Comparison of ENCODE assay signal across 9 cellular contexts in the genomic region with DNA sequence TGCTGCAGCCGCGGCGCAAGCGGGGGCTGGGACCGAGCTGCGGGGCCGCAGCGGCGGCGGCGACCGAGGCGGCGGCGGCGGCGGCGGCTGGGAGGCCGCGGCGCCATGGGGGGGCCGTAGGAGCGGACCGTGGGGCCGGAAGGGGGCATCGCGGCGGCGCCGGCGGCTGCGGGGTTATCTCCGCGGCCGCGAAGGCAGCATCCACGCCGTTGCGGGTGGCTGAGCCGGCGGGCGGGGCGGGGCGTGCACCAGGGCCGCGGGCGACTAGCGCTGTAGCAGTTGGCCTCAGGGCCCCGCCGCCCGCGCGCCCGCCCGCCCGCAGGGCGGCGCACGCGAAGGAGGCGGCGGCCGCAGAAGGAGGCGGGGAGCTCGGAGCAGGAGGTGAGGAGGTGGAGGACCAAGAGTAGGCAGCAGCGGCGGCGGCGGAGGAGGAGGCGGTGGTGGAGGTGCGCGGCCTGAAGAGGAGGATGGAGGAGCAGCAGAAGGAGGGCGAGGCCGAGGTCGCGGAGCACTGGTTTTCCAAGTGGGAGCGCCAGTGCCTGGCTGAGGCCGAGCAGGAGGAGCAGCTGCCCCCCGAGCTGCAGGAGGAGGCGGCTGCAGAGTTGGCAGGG.
A peak's percentile ranks its signal among the peaks of the same experiment; 100 is the strongest.
DNase-seq lines count a peak whose midpoint lies in the region; ATAC-seq and TF ChIP-seq lines count a peak whose summit lies in the region.
"Had no signal": no experiment of that assay in that cellular context is flagged by ENCODE, and none has a peak within 500 bp of the region (broad histone marks: within the 10 kb centered on the region; RNA-seq: fewer than 3 reads in every experiment).

No MANE protein-coding gene starts in this region.

- TF ChIP-seq CTCF in prostate gland (IDR thresholded peaks at IDR 0.05) = no peak

- peak overlapping the region; percentile 19 to 24 for H3K4me3 ChIP-seq in prostate gland
- H3K4me3 ChIP-seq: BLaER1 treated with 17β-estradiol and CSF1 and Interleukin-3, amounts not matched to agents 10 nM and 100 nM had no signal

- H3K27ac Mint-ChIP-seq in activated T-helper 2 cell treated with anti-CD3 and anti-CD28 coated beads, Interferon-gamma antibody, Interleukin-2, Interleukin-4, amounts not matched to agents 10 μg/mL and 5 μg/mL and 100 μg/mL, durations not matched to agents 14 hours and 24 hours and 36 hours = no peak overlapping the region

- no peaks in the 10 kb centered on the region for H3K36me3 ChIP-seq in prostate gland
- H3K36me3 ChIP-seq: BLaER1 treated with 17β-estradiol and CSF1 and Interleukin-3, amounts not matched to agents 10 nM and 100 nM had no signal

- no peaks in the 10 kb centered on the region for H3K36me3 Mint-ChIP-seq in activated T-helper 2 cell treated with anti-CD3 and anti-CD28 coated beads, Interferon-gamma antibody, Interleukin-2, Interleukin-4, amounts not matched to agents 10 μg/mL and 5 μg/mL and 100 μg/mL, durations not matched to agents 14 hours and 24 hours and 36 hours (ENCODE audit: low read depth)

- H3K4me1 ChIP-seq in prostate gland (replicated peaks) = no peaks in the 10 kb centered on the region
- H3K4me1 ChIP-seq: BLaER1 treated with 17β-estradiol and CSF1 and Interleukin-3, amounts not matched to agents 10 nM and 100 nM had no signal

- peak overlapping the region; percentile 33 for H3K4me3 Mint-ChIP-seq in activated T-helper 2 cell treated with anti-CD3 and anti-CD28 coated beads, Interferon-gamma antibody, Interleukin-2, Interleukin-4, amounts not matched to agents 10 μg/mL and 5 μg/mL and 100 μg/mL, durations not matched to agents 14 hours and 24 hours and 36 hours (ENCODE audit: low read depth)

- DNase-seq in NCI-H146 (lab: John Stamatoyannopoulos, UW) (peak; percentile 21), NCI-H146 treated with DMSO at 0.1 percent for 48 hours (lab: John Stamatoyannopoulos, UW; ENCODE audit: unreplicated experiment) (no peak), Right ventricle myocardium superior (peak; percentile 50), prostate gland (ENCODE audit: low spot score) (peak; percentile 3), NCI-H2081 treated with DMSO at 0.1 percent for 48 hours (lab: John Stamatoyannopoulos, UW) (no peak), kidney glomerular epithelial cell (lab: John Stamatoyannopoulos, UW) (no peak)
- DNase-seq in activated T-helper 2 cell treated with anti-CD3 and anti-CD28 coated beads, Interferon-gamma antibody, Interleukin-2, Interleukin-4, amounts not matched to agents 10 μg/mL and 5 μg/mL and 100 μg/mL, durations not matched to agents 14 hours and 24 hours and 36 hours (ENCODE audit: low spot score) = peak; percentile 8

- ATAC-seq in HG03457 (IDR thresholded peaks at IDR 0.05; ENCODE audit: unreplicated experiment) = peak; percentile 66
- peak; percentile 64 for ATAC-seq in Right ventricle myocardium superior (ENCODE audit: poor library complexity)

- H3K4me1 Mint-ChIP-seq in activated T-helper 2 cell treated with anti-CD3 and anti-CD28 coated beads, Interferon-gamma antibody, Interleukin-2, Interleukin-4, amounts not matched to agents 10 μg/mL and 5 μg/mL and 100 μg/mL, durations not matched to agents 14 hours and 24 hours and 36 hours (ENCODE audit: low read depth) = peaks cover 2% of the 10 kb centered on the region

- no peak overlapping the region for H3K27ac ChIP-seq in prostate gland
- H3K27ac ChIP-seq: BLaER1 treated with 17β-estradiol and CSF1 and Interleukin-3, amounts not matched to agents 10 nM and 100 nM had no signal

- no peaks in the 10 kb centered on the region for H3K9me3 ChIP-seq in prostate gland

- H3K27me3 ChIP-seq in prostate gland (replicated peaks; ENCODE audit: insufficient read depth) = no peaks in the 10 kb centered on the region

- WGBS in prostate gland = 0% methylated on average over 14 of the region's 80 CpGs

- no peaks in the 10 kb centered on the region for H3K9me3 Mint-ChIP-seq in activated T-helper 2 cell treated with anti-CD3 and anti-CD28 coated beads, Interferon-gamma antibody, Interleukin-2, Interleukin-4, amounts not matched to agents 10 μg/mL and 5 μg/mL and 100 μg/mL, durations not matched to agents 14 hours and 24 hours and 36 hours

- intact Hi-C loops in activated T-helper 2 cell treated with anti-CD3 and anti-CD28 coated beads, Interferon-gamma antibody, Interleukin-2, Interleukin-4, amounts not matched to agents 10 μg/mL and 5 μg/mL and 100 μg/mL, durations not matched to agents 14 hours and 24 hours and 36 hours (cut with micrococcal nuclease) = no loop called here
- intact Hi-C loops in Right ventricle myocardium superior (cut with DNase I) (no loop called here), prostate gland (cut with DNase I) (no loop called here)

- no peak for TF ChIP-seq POLR2A in prostate gland (IDR thresholded peaks at IDR 0.05)

- peaks cover 25% of the 10 kb centered on the region for H3K27me3 Mint-ChIP-seq in activated T-helper 2 cell treated with anti-CD3 and anti-CD28 coated beads, Interferon-gamma antibody, Interleukin-2, Interleukin-4, amounts not matched to agents 10 μg/mL and 5 μg/mL and 100 μg/mL, durations not matched to agents 14 hours and 24 hours and 36 hours (ENCODE audit: low read depth)

Comparison
In these comparisons a context has a peak if more than half of its experiments do, and no peak if none do; other contexts are left out.
1. DNase-seq: peak in NCI-H146 (single experiment), activated T-helper 2 cell treated with anti-CD3 and anti-CD28 coated beads, Interferon-gamma antibody, Interleukin-2, Interleukin-4, amounts not matched to agents 10 μg/mL and 5 μg/mL and 100 μg/mL, durations not matched to agents 14 hours and 24 hours and 36 hours (single experiment), Right ventricle myocardium superior (single experiment) and prostate gland (single experiment); none in NCI-H146 treated with DMSO at 0.1 percent for 48 hours (single experiment), NCI-H2081 treated with DMSO at 0.1 percent for 48 hours (single experiment) and kidney glomerular epithelial cell (single experiment).